ENCODE assay signal across 8 cellular contexts in genomic region chr2:39120771-39121522, GRCh38. TPM values are rescaled to one million over a fixed set of nuclear protein-coding genes. Genes with fewer than 3 reads are reported as not detected.
DNase-seq lines count a peak whose midpoint lies in the region; ATAC-seq, FAIRE-seq and TF ChIP-seq lines count a peak whose summit lies in the region.

SOS1 (minus strand) TSS chr2:39121051; CDS start chr2:39120422, 629 bp downstream.

- DNase-seq in DND-41 (peak; percentile 97), GM23248 (peak; percentile 95), Karpas-422 (peak; percentile 96), RCC 7860 (ENCODE audit: low spot score) (peak; percentile 83), esophagus muscularis mucosa (ENCODE audit: extremely low spot score) (peak; percentile 99)
- DNase-seq in activated T-cell treated with anti-CD3 and anti-CD28 coated beads, Interleukin-2, amount 50 U/mL, for 72 hours, result peak; percentile 93 to 94
- peak; percentile 84 to 85 for DNase-seq in stimulated activated CD8-positive, alpha-beta memory T cell treated with anti-CD3 and anti-CD28 coated beads, Interleukin-7, amount 100 ng/mL, for 4 hours (ENCODE audit: low read depth in 2 of 2)

- H2AFZ ChIP-seq in DND-41 (ENCODE audit: low read depth, low read length) (peak within 1 kb of the TSS; percentile 84), GM23248 (peak within 1 kb of the TSS; percentile 85), Karpas-422 (ENCODE audit: low read length) (no peak within 1 kb of the TSS)

- H3K36me3 Mint-ChIP-seq in activated T-cell treated with anti-CD3 and anti-CD28 coated beads, Interleukin-2, amount 50 U/mL, for 72 hours (ENCODE audit: insufficient read depth in 2 of 2), result peaks cover 22 to 34% of the 10 kb centered on the region in 2 donors

- H3K9me2 ChIP-seq in GM23248 (ENCODE audit: insufficient read depth) (no peaks in the 10 kb centered on the region), Karpas-422 (replicated peaks; ENCODE audit: insufficient read depth, low read length) (no peaks in the 10 kb centered on the region)

- H3K4me3 Mint-ChIP-seq in activated T-cell treated with anti-CD3 and anti-CD28 coated beads, Interleukin-2, amount 50 U/mL, for 72 hours, result peak within 1 kb of the TSS; percentile 95 to 99

- no peaks in the 10 kb centered on the region for H3K27me3 ChIP-seq in DND-41 (ENCODE audit: insufficient read depth, low read length, poor library complexity)
- no peaks in the 10 kb centered on the region for H3K27me3 ChIP-seq in GM23248 (replicated peaks; ENCODE audit: insufficient read depth)
- H3K27me3 ChIP-seq in Karpas-422 (ENCODE audit: low read length), result no peaks in the 10 kb centered on the region
- no peaks in the 10 kb centered on the region for H3K27me3 ChIP-seq in esophagus muscularis mucosa
- no peaks in the 10 kb centered on the region for H3K27me3 ChIP-seq in muscle layer of duodenum (ENCODE audit: low read depth, low read length)

- H3K9ac ChIP-seq in DND-41 (ENCODE audit: low read depth, low read length) (peak within 1 kb of the TSS; percentile 82), GM23248 (peak within 1 kb of the TSS; percentile 84), Karpas-422 (ENCODE audit: low read length) (peak within 1 kb of the TSS; percentile 91)

- H3K27ac Mint-ChIP-seq in activated T-cell treated with anti-CD3 and anti-CD28 coated beads, Interleukin-2, amount 50 U/mL, for 72 hours, result peak within 1 kb of the TSS; percentile 99

- no peak for TF ChIP-seq EP300 in esophagus muscularis mucosa (IDR thresholded peaks at IDR 0.05)

- H3K9me3 ChIP-seq in DND-41 (ENCODE audit: insufficient read depth, low read length, severe bottlenecking), result no peaks in the 10 kb centered on the region
- no peaks in the 10 kb centered on the region for H3K9me3 ChIP-seq in GM23248 (ENCODE audit: low read depth)
- no peaks in the 10 kb centered on the region for H3K9me3 ChIP-seq in Karpas-422 (ENCODE audit: low read length)
- H3K9me3 ChIP-seq in esophagus muscularis mucosa, result no peaks in the 10 kb centered on the region
- no peaks in the 10 kb centered on the region for H3K9me3 ChIP-seq in muscle layer of duodenum (ENCODE audit: control insufficient read depth in 1 of 2, low read length in 2 of 2)

- no peaks in the 10 kb centered on the region for H3K27me3 Mint-ChIP-seq in activated T-cell treated with anti-CD3 and anti-CD28 coated beads, Interleukin-2, amount 50 U/mL, for 72 hours (ENCODE audit: low read depth)

- H3K36me3 ChIP-seq in DND-41 (ENCODE audit: insufficient read depth, low read length) (peaks cover 15% of the 10 kb centered on the region), GM23248 (ENCODE audit: low read depth) (no peaks in the 10 kb centered on the region), Karpas-422 (ENCODE audit: insufficient read depth, low read length) (peaks cover 22% of the 10 kb centered on the region), esophagus muscularis mucosa (peaks cover 0 to 5% (median 0%) of the 10 kb centered on the region in 4 donors), muscle layer of duodenum (ENCODE audit: control insufficient read depth in 1 of 2, insufficient read depth in 2 of 2, low read length in 2 of 2) (peaks cover 0 to 10% of the 10 kb centered on the region in 2 donors)

- H3K4me1 Mint-ChIP-seq in activated T-cell treated with anti-CD3 and anti-CD28 coated beads, Interleukin-2, amount 50 U/mL, for 72 hours (ENCODE audit: low read depth), result peaks cover 68% of the 10 kb centered on the region

- FAIRE-seq in RCC 7860 (lab: Jason Lieb, UNC), result no peak

- H3K4me1 ChIP-seq in DND-41 (ENCODE audit: insufficient read depth, low read length) (peaks cover 60% of the 10 kb centered on the region), GM23248 (ENCODE audit: insufficient read depth) (peaks cover 21% of the 10 kb centered on the region), Karpas-422 (ENCODE audit: low read length) (peaks cover 46% of the 10 kb centered on the region), esophagus muscularis mucosa (peaks cover 41 to 71% (median 69%) of the 10 kb centered on the region in 4 donors), muscle layer of duodenum (ENCODE audit: control insufficient read depth in 1 of 2, insufficient read depth in 2 of 2, low read length in 2 of 2) (peaks cover 10 to 45% of the 10 kb centered on the region in 2 donors)

- 1 to 4% methylated on average over 36 to 42 of the region's 60 CpGs for WGBS in GM23248 (ENCODE audit: low coverage in 1 of 2, low lambda C conversion rate in 2 of 2, missing lambda C conversion rate in 2 of 2), 2 experiments
- WGBS in esophagus muscularis mucosa, result 4% methylated on average over 9 of the region's 60 CpGs

- H3K9me3 Mint-ChIP-seq in activated T-cell treated with anti-CD3 and anti-CD28 coated beads, Interleukin-2, amount 50 U/mL, for 72 hours, result peaks cover 3 to 4% of the 10 kb centered on the region in 2 donors

- peak; percentile 62 for ATAC-seq in DND-41 (ENCODE audit: insufficient read depth, low read depth)
- ATAC-seq in activated T-cell treated with anti-CD3 and anti-CD28 coated beads, Interleukin-2, amount 50 U/mL, for 72 hours (replicated peaks in 1 of 2), result peak; percentile 61

- H3K27ac ChIP-seq in DND-41 (ENCODE audit: low read length), result peak within 1 kb of the TSS; percentile 92
- peak within 1 kb of the TSS; percentile 78 for H3K27ac ChIP-seq in GM23248
- peak within 1 kb of the TSS; percentile 81 for H3K27ac ChIP-seq in Karpas-422 (ENCODE audit: low read length)
- H3K27ac ChIP-seq in esophagus muscularis mucosa (replicated peaks in 1 of 4), result peak within 1 kb of the TSS; percentile 94 to 97 (median 95)
- H3K27ac ChIP-seq in muscle layer of duodenum (ENCODE audit: low read length), result peak within 1 kb of the TSS; percentile 97

- H3F3A ChIP-seq in GM23248 (ENCODE audit: insufficient read depth), result peaks cover 41% of the 10 kb centered on the region

- H4K20me1 ChIP-seq in DND-41 (ENCODE audit: insufficient read depth, low read length) (peaks cover 26% of the 10 kb centered on the region), GM23248 (ENCODE audit: insufficient read depth) (no peaks in the 10 kb centered on the region), Karpas-422 (ENCODE audit: insufficient read depth, low read depth, low read length) (no peaks in the 10 kb centered on the region; the same call in 1 of the 2 replicates)

- in situ Hi-C loops in GM23248 (cut with MboI), result loop anchor here (10.0 kb wide), 1 partner anchor 104 kb away; no protein-coding TSS in a partner anchor

- peak; percentile 77 for TF ChIP-seq POLR2A in esophagus muscularis mucosa (IDR thresholded peaks at IDR 0.05; ENCODE audit: low read depth)

- H3K79me2 ChIP-seq in DND-41 (ENCODE audit: insufficient read depth, low read length) (peaks cover 73% of the 10 kb centered on the region), GM23248 (ENCODE audit: insufficient read depth) (peaks cover 66% of the 10 kb centered on the region), Karpas-422 (ENCODE audit: low read length) (peaks cover 78% of the 10 kb centered on the region)

- intact Hi-C loops in esophagus muscularis mucosa (cut with DNase I), result loop anchor here (1.0 to 10.0 kb wide), 2 partner anchors 107 to 516 kb away; partner anchors contain the start of gene HNRNPLL

- TF ChIP-seq CTCF in DND-41 (IDR thresholded peaks at IDR 0.05; ENCODE audit: borderline replicate concordance, extremely low read depth, low read length, poor library complexity, severe bottlenecking) (no peak), esophagus muscularis mucosa (IDR thresholded peaks at IDR 0.05) (peak in 1 of 3 experiments; percentile 15)

- peak within 1 kb of the TSS; percentile 77 to 85 for H3K4me3 ChIP-seq in DND-41 (ENCODE audit: low read depth in 1 of 2, low read length in 2 of 2)
- H3K4me3 ChIP-seq in GM23248, result peak within 1 kb of the TSS; percentile 82
- peak within 1 kb of the TSS; percentile 93 for H3K4me3 ChIP-seq in Karpas-422 (ENCODE audit: low read length)
- peak within 1 kb of the TSS; percentile 80 to 94 (median 93) for H3K4me3 ChIP-seq in esophagus muscularis mucosa
- H3K4me3 ChIP-seq in muscle layer of duodenum (ENCODE audit: low read depth in 1 of 2, low read length in 2 of 2), result peak within 1 kb of the TSS; percentile 89 to 92

- peak within 1 kb of the TSS; percentile 98 for H3K4me2 ChIP-seq in DND-41 (ENCODE audit: insufficient read depth, low read length)
- H3K4me2 ChIP-seq in GM23248 (ENCODE audit: unreplicated experiment), result peak within 1 kb of the TSS; percentile 96
- peak within 1 kb of the TSS; percentile 86 for H3K4me2 ChIP-seq in Karpas-422 (ENCODE audit: low read depth, low read length, poor library complexity, severe bottlenecking)

RNA-seq across cellular contexts. Expression of gene SOS1, which starts in this region (rescaled TPM):
- 8.6 and 22.0 TPM in 2 replicates for total RNA-seq in GM23248 (2014; rRNA removed; shearing (Covaris generic))
- polyA plus RNA-seq in GM23248 (2016; fragmentation: Nextera tagmentation; extraction: Ambion mirVana), result 3.8 and 5.0 TPM in 2 replicates
- total RNA-seq in Karpas-422 (2014; rRNA removed; shearing (Covaris generic); ENCODE audit: low replicate concordance), result 34.6 and 91.7 TPM in 2 replicates
- 100 to 1,000 TPM in 1 of 2 donors, 10 to 100 TPM in 1; 94.6 to 110 TPM for total RNA-seq in activated T-cell treated with anti-CD3 and anti-CD28 coated beads, Interleukin-2, amount 50 U/mL, for 72 hours
- total RNA-seq in esophagus muscularis mucosa, result 10 to 100 TPM; 33.3 to 48.6 (median 35.7) TPM

Comparison
In these comparisons a context has a peak if more than half of its experiments do, and no peak if none do; other contexts are left out.
1. Peak in every context shown above with its lines: DNase-seq, ATAC-seq, H3K4me3 ChIP-seq and H3K27ac ChIP-seq.